In the genomic region with DNA sequence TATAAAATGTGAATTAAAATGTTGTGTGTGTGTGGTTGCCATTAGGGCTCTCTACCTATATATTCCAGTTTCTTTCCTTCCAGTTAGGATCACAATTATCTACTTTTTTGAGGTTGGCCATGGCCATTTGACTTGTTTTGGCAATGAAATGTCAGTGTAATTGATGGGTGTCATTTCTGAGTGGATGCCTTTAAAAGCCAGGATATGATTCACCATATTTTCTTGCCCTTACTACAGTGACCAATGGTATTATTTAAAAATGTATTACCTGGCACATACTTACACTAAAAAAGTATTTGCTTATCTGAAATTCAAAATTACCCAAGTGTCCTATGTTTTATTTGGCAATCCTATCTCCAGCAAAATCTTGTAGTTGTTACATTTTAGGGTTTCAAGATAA, we compare ENCODE assay signal across 24 cellular contexts.
DNase-seq lines count a peak whose midpoint lies in the region; ATAC-seq, FAIRE-seq and TF ChIP-seq lines count a peak whose summit lies in the region.
"Had no signal": no experiment of that assay in that cellular context is flagged by ENCODE, and none has a peak within 500 bp of the region (broad histone marks: within the 10 kb centered on the region; RNA-seq: fewer than 3 reads in every experiment).

No MANE protein-coding gene starts in this region.

- no peak overlapping the region for H3K4me2 ChIP-seq in SK-N-SH
- H3K4me2 ChIP-seq in endothelial cell of umbilical vein (ENCODE audit: insufficient read depth, low read length): peak overlapping the region; percentile 68
- H3K4me2 ChIP-seq: GM23338 had no signal

- H3K9ac ChIP-seq in SK-N-SH (no peak overlapping the region), endothelial cell of umbilical vein (replicated peaks; ENCODE audit: extremely low read depth, insufficient read depth, low read length) (no peak overlapping the region)

- no TSS peak for BruUV-seq in endothelial cell of umbilical vein (replicated peaks; lab: Mats Ljungman, UMichigan)

- intact Hi-C loops in endothelial cell of umbilical vein (cut with micrococcal nuclease) (no loop called here), ovary (cut with DNase I) (no loop called here), natural killer cell (cut with micrococcal nuclease) (no loop called here)

- POLR2A ChIA-PET in SK-N-SH (lab: Yijun Ruan, JAX): no interaction called here
- POLR2A ChIA-PET in endothelial cell of umbilical vein (lab: Charles Lee): no interaction called here

- ATAC-seq in GM18868 (IDR thresholded peaks at IDR 0.05; ENCODE audit: unreplicated experiment) (no peak), natural killer cell (no peak)
- ATAC-seq: GM23338 had no signal

- TF ChIP-seq CTCF in SK-N-SH (IDR thresholded peaks at IDR 0.05): no peak
- no peak for TF ChIP-seq CTCF in endothelial cell of umbilical vein (IDR thresholded peaks at IDR 0.05; ENCODE audit: extremely low read depth in 1 of 2, insufficient read depth in 1 of 2, low read depth in 1 of 2, low read length in 2 of 2)
- no peak for TF ChIP-seq CTCF in ovary (IDR thresholded peaks at IDR 0.05)
- TF ChIP-seq CTCF in natural killer cell (IDR thresholded peaks at IDR 0.05): no peak

- H4K20me1 ChIP-seq in SK-N-SH (ENCODE audit: insufficient read depth) (no peaks in the 10 kb centered on the region), endothelial cell of umbilical vein (replicated peaks; ENCODE audit: control insufficient read depth, extremely low read depth, insufficient read depth, low read length) (no peaks in the 10 kb centered on the region)

- no peaks in the 10 kb centered on the region for H3K27me3 Mint-ChIP-seq in natural killer cell (ENCODE audit: low read depth in 2 of 2)

- TF ChIP-seq EP300 in SK-N-SH (IDR thresholded peaks at IDR 0.05; ENCODE audit: borderline replicate concordance in 1 of 2, low read depth in 1 of 2, low read length in 1 of 2) (no peak), ovary (IDR thresholded peaks at IDR 0.05) (no peak)

- dilution Hi-C loops in endothelial cell of umbilical vein (cut with MboI; ENCODE audit: extremely low pct_ligation_motif_present, low sequenced_read_pairs): no loop called here

- H3K27me3 ChIP-seq in SK-N-SH (ENCODE audit: insufficient read depth) (no peaks in the 10 kb centered on the region), endothelial cell of umbilical vein (ENCODE audit: control insufficient read depth in 2 of 2, insufficient read depth in 2 of 2, low read length in 2 of 2) (no peaks in the 10 kb centered on the region), ovary (no peaks in the 10 kb centered on the region)
- H3K27me3 ChIP-seq: Peyer's patch had no signal

- H3K9me3 ChIP-seq in SK-N-SH (no peaks in the 10 kb centered on the region), endothelial cell of umbilical vein (replicated peaks; ENCODE audit: control insufficient read depth, insufficient read depth, low read length) (no peaks in the 10 kb centered on the region), ovary (no peaks in the 10 kb centered on the region)
- H3K9me3 ChIP-seq: Caco-2, HAP-1, Peyer's patch had no signal

- H3K27ac ChIP-seq in SK-N-SH (ENCODE audit: low read depth in 2 of 2, low read length in 1 of 2): no peak overlapping the region
- peak overlapping the region; percentile 12 for H3K27ac ChIP-seq in endothelial cell of umbilical vein (ENCODE audit: insufficient read depth, low read depth, low read length)
- H3K27ac ChIP-seq in ovary: no peak overlapping the region
- H3K27ac ChIP-seq: Peyer's patch had no signal

- CTCF ChIA-PET in SK-N-SH (lab: Yijun Ruan, JAX) (interaction anchor here (1.0 to 1.1 kb wide), 2 partner anchors 33 to 719 kb away, joined by 3 read pairs; no protein-coding TSS in a partner anchor), endothelial cell of umbilical vein (lab: Charles Lee) (interaction anchor here (1.1 to 2.5 kb wide), 7 partner anchors 14 to 242 kb away, joined by 3 to 19 read pairs (median 6); no protein-coding TSS in a partner anchor)

- peaks cover 2% of the 10 kb centered on the region in 2 donors for H3K9me3 Mint-ChIP-seq in natural killer cell
- H3K9me3 Mint-ChIP-seq: CD4-positive, alpha-beta memory T cell; GM23338 had no signal

- FAIRE-seq in endothelial cell of umbilical vein (lab: Jason Lieb, UNC): peak; percentile 58
- FAIRE-seq: G401.6 had no signal

- no peak for TF ChIP-seq RAD21 in SK-N-SH (IDR thresholded peaks at IDR 0.05; ENCODE audit: low read length)

- H3K4me3 ChIP-seq in SK-N-SH (ENCODE audit: low read depth in 2 of 2, low read length in 1 of 2) (no peak overlapping the region), endothelial cell of umbilical vein (replicated peaks in 1 of 3; ENCODE audit: insufficient read depth in 1 of 3, low read depth in 1 of 3, low read length in 3 of 3) (no peak overlapping the region), ovary (no peak overlapping the region)
- H3K4me3 ChIP-seq: GM23338, HAP-1, Peyer's patch had no signal

- H3K36me3 ChIP-seq in SK-N-SH (replicated peaks in 1 of 2; ENCODE audit: control insufficient read depth in 1 of 2, insufficient read depth in 2 of 2, low read length in 1 of 2) (no peaks in the 10 kb centered on the region), endothelial cell of umbilical vein (ENCODE audit: control insufficient read depth in 2 of 2, extremely low read depth in 1 of 2, insufficient read depth in 2 of 2, low read length in 2 of 2) (no peaks in the 10 kb centered on the region), ovary (no peaks in the 10 kb centered on the region)
- H3K36me3 ChIP-seq: HAP-1, Peyer's patch had no signal

- no peaks in the 10 kb centered on the region for H3K79me2 ChIP-seq in SK-N-SH (ENCODE audit: insufficient read depth)
- H3K79me2 ChIP-seq in endothelial cell of umbilical vein (ENCODE audit: control insufficient read depth, insufficient read depth, low read length): no peaks in the 10 kb centered on the region

- H3F3A ChIP-seq in SK-N-SH (replicated peaks; ENCODE audit: insufficient read depth): peaks cover 8% of the 10 kb centered on the region

- TF ChIP-seq POLR2A in endothelial cell of umbilical vein (IDR thresholded peaks at IDR 0.05; ENCODE audit: low read depth, low read length) (no peak), ovary (IDR thresholded peaks at IDR 0.05) (no peak)

- H3K9me1 ChIP-seq in endothelial cell of umbilical vein (replicated peaks; ENCODE audit: control insufficient read depth, extremely low read depth, insufficient read depth, low read length): no peaks in the 10 kb centered on the region

- H3K4me1 ChIP-seq in SK-N-SH (ENCODE audit: control insufficient read depth in 1 of 2, insufficient read depth in 2 of 2, low read depth in 1 of 2, low read length in 1 of 2) (peaks cover 0 to 13% of the 10 kb centered on the region in 2 experiments; a peak in 2 of 4 replicates), endothelial cell of umbilical vein (ENCODE audit: control insufficient read depth, extremely low read depth, insufficient read depth, low read length) (peaks cover 24% of the 10 kb centered on the region), ovary (ENCODE audit: insufficient read depth) (no peaks in the 10 kb centered on the region)
- H3K4me1 ChIP-seq: HAP-1, Peyer's patch had no signal

- H3K27ac Mint-ChIP-seq in natural killer cell: no peak overlapping the region
- H3K27ac Mint-ChIP-seq: GM23338 had no signal

- no peak overlapping the region for H3K4me3 Mint-ChIP-seq in natural killer cell
- H3K4me3 Mint-ChIP-seq: CD4-positive, alpha-beta memory T cell; GM23338 had no signal

- H3K9me2 ChIP-seq in SK-N-SH: no peaks in the 10 kb centered on the region

- H3K4me1 Mint-ChIP-seq in natural killer cell: no peaks in the 10 kb centered on the region
- H3K4me1 Mint-ChIP-seq: CD4-positive, alpha-beta memory T cell had no signal

- no peak overlapping the region for H2AFZ ChIP-seq in SK-N-SH (ENCODE audit: low read depth)
- H2AFZ ChIP-seq in endothelial cell of umbilical vein (ENCODE audit: low read depth, low read length): no peak overlapping the region
- H2AFZ ChIP-seq: GM23338 had no signal

- H3K36me3 Mint-ChIP-seq in natural killer cell: no peaks in the 10 kb centered on the region
- H3K36me3 Mint-ChIP-seq: CD4-positive, alpha-beta memory T cell had no signal

- DNase-seq in NCI-H226: peak; percentile 39
- no peak for DNase-seq in SK-N-SH
- DNase-seq in endothelial cell of umbilical vein (ENCODE audit: low read depth, low spot score): peak; percentile 67
- DNase-seq in ovary: no peak
- DNase-seq in natural killer cell: no peak
- no peak for DNase-seq in T1000 (lab: John Stamatoyannopoulos, UW)
- DNase-seq: C1 segment of cervical spinal cord; Caco-2; CD4-positive, alpha-beta memory T cell; IMR-90; KG1; NCI-H1048; NCI-H1417 treated with DMSO at 0.1 percent for 48 hours; NCI-H187; NCI-H2081 treated with DMSO at 0.1 percent for 48 hours; NCI-H446; NCI-H524 treated with DMSO at 0.1 percent for 48 hours; NCI-H82; NK-92 treated with Interleukin-12 subunit alpha and Interleukin-12 subunit beta, amount 100 ng/mL, for 24 hours; Peyer's patch had no signal

TF ChIP-seq in SK-N-SH, 30 proteins besides CTCF, POLR2A, EP300 and RAD21:
- TF ChIP-seq PBX3 (IDR thresholded peaks at IDR 0.05) (peak; percentile 42), CHD2 (IDR thresholded peaks at IDR 0.05; ENCODE audit: low read length, partially characterized antibody) (no peak)

TF ChIP-seq in endothelial cell of umbilical vein, 7 proteins besides CTCF, POLR2A, EP300 and RAD21:
- TF ChIP-seq POLR2AphosphoS5 (IDR thresholded peaks at IDR 0.05; ENCODE audit: insufficient read depth, low read depth, low read length) (no peak), JUN (IDR thresholded peaks at IDR 0.05; ENCODE audit: borderline replicate concordance, insufficient read depth, insufficient read length, low read depth) (peak; percentile 30), MYC (IDR thresholded peaks at IDR 0.05; ENCODE audit: low read depth, low read length) (no peak), EZH2 (IDR thresholded peaks at IDR 0.05; ENCODE audit: borderline replicate concordance, low read depth, low read length, severe bottlenecking) (no peak), GATA2 (IDR thresholded peaks at IDR 0.05; ENCODE audit: insufficient read depth, insufficient read length, low read depth, low read length) (peak; percentile 47), FOS (IDR thresholded peaks at IDR 0.05; ENCODE audit: borderline replicate concordance, insufficient read depth, low read length) (peak; percentile 63)
- TF ChIP-seq, protein P1, sequence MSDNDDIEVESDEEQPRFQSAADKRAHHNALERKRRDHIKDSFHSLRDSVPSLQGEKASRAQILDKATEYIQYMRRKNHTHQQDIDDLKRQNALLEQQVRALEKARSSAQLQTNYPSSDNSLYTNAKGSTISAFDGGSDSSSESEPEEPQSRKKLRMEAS (IDR thresholded peaks at IDR 0.05; ENCODE audit: insufficient read depth, insufficient read length): no peak

Comparison
In these comparisons a context has a peak if more than half of its experiments do, and no peak if none do; other contexts are left out.
1. DNase-seq: peak in NCI-H226 (single experiment) and endothelial cell of umbilical vein (single experiment); none in SK-N-SH (single experiment), ovary (0 of 5), natural killer cell (single experiment) and T1000 (single experiment).